Comparison of ENCODE assay signal across 30 cellular contexts in genomic region chr10:85026878-85027467, GRCh38.
"Had no signal": no experiment of that assay in that cellular context is flagged by ENCODE, and none has a peak within 500 bp of the region (broad histone marks: within the 10 kb centered on the region; RNA-seq: fewer than 3 reads in every experiment).

No MANE protein-coding gene starts in this region.

- ATAC-seq: heart right ventricle; left ventricle myocardium superior; lower lobe of right lung; naive thymus-derived CD4-positive, alpha-beta T cell; right lobe of liver; stimulated activated naive CD8-positive, alpha-beta T cell treated with anti-CD3 and anti-CD28 coated beads, Interleukin-15, amount 100 ng/mL, for 72 hours; upper lobe of right lung had no signal

- H3K27ac ChIP-seq: coronary artery, esophagus squamous epithelium, heart right ventricle, lower lobe of right lung, neural progenitor cell, parathyroid adenoma, right lobe of liver, suprapubic skin, transverse colon, upper lobe of right lung, uterus had no signal

- H3K27me3 ChIP-seq: esophagus squamous epithelium, heart right ventricle, neural progenitor cell, right lobe of liver, suprapubic skin, transverse colon, upper lobe of right lung, uterus had no signal

- H3K36me3 ChIP-seq: esophagus squamous epithelium, heart right ventricle, lower lobe of right lung, neural progenitor cell, right lobe of liver, suprapubic skin, transverse colon, upper lobe of right lung, uterus had no signal

- DNase-seq: dermis blood vessel endothelial cell; effector memory CD4-positive, alpha-beta T cell; erythroblast; esophagus squamous epithelium; foreskin melanocyte; glutamatergic neuron; heart right ventricle; hippocampal formation; immature natural killer cell; islet precursor cell; kidney glomerular epithelial cell; left ventricle myocardium superior; lower lobe of right lung; midbrain; naive thymus-derived CD4-positive, alpha-beta T cell; right lobe of liver; stimulated activated CD4-positive, alpha-beta T cell treated with anti-CD3 and anti-CD28 coated beads, Interleukin-12 subunit alpha, Interleukin-12 subunit beta, amount 100 ng/mL, for 4 hours; stimulated activated CD4-positive, alpha-beta T cell treated with anti-CD3 and anti-CD28 coated beads, Interleukin-1b, Interleukin-23, amount 100 ng/mL, for 48 hours; stimulated activated CD4-positive, alpha-beta T cell treated with anti-CD3 and anti-CD28 coated beads, Interleukin-4, amount 100 ng/mL, for 1 hour; stimulated activated CD8-positive, alpha-beta memory T cell treated with anti-CD3 and anti-CD28 coated beads, Interleukin-4, amount 100 ng/mL, for 48 hours; stimulated activated naive CD4-positive, alpha-beta T cell; stimulated activated naive CD8-positive, alpha-beta T cell treated with anti-CD3 and anti-CD28 coated beads, Interleukin-15, amount 100 ng/mL, for 72 hours; transverse colon; upper lobe of right lung; uterus had no signal

- H3K4me1 ChIP-seq: esophagus squamous epithelium, heart right ventricle, lower lobe of right lung, neural progenitor cell, parathyroid adenoma, right lobe of liver, suprapubic skin, transverse colon, upper lobe of right lung, uterus had no signal

- H3K9me3 ChIP-seq: esophagus squamous epithelium, lower lobe of right lung, right lobe of liver, suprapubic skin, transverse colon, upper lobe of right lung, uterus had no signal

- H3K4me3 ChIP-seq: coronary artery, esophagus squamous epithelium, heart right ventricle, lower lobe of right lung, neural progenitor cell, right lobe of liver, smooth muscle cell, suprapubic skin, transverse colon, upper lobe of right lung, uterus had no signal
